10 cellular contexts compared by ENCODE assay signal in genomic region chr15:62545392-62546227, GRCh38.
DNase-seq lines count a peak whose midpoint lies in the region; ATAC-seq and TF ChIP-seq lines count a peak whose summit lies in the region.
"Had no signal": no experiment of that assay in that cellular context is flagged by ENCODE, and none has a peak within 500 bp of the region (broad histone marks: within the 10 kb centered on the region; RNA-seq: fewer than 3 reads in every experiment).

No MANE protein-coding gene starts in this region.

- H3K27ac ChIP-seq in left ventricle myocardium inferior (replicated peaks) (peak overlapping the region; percentile 84), gastrocnemius medialis (peak overlapping the region; percentile 54 to 84 (median 75))

- H3K4me1 ChIP-seq in left ventricle myocardium inferior (peaks cover 78% of the 10 kb centered on the region), gastrocnemius medialis (peaks cover 34 to 51% of the 10 kb centered on the region in 2 donors)

- no peaks in the 10 kb centered on the region for H3K9me3 Mint-ChIP-seq in activated CD4-positive, alpha-beta memory T cell treated with anti-CD3 and anti-CD28 coated beads for 36 hours
- no peaks in the 10 kb centered on the region for H3K9me3 Mint-ChIP-seq in activated CD8-positive, alpha-beta memory T cell treated with anti-CD3 and anti-CD28 coated beads, Interleukin-2, amount 10 ng/mL, durations not matched to agents 7 days and 5 days (ENCODE audit: low read depth)
- H3K9me3 Mint-ChIP-seq: central memory CD8-positive, alpha-beta T cell had no signal

- H3K4me3 ChIP-seq in astrocyte of the spinal cord (ENCODE audit: low read depth, low read length) (no peak overlapping the region), left ventricle myocardium inferior (no peak overlapping the region), gastrocnemius medialis (peak overlapping the region in 3 of 4 donors; percentile 2 to 15 (median 10))

- peak; percentile 73 for DNase-seq in GM04503 (ENCODE audit: low read depth)
- DNase-seq in astrocyte of the spinal cord (ENCODE audit: low read depth, low spot score), result peak; percentile 25
- no peak for DNase-seq in left ventricle myocardium inferior
- DNase-seq in gastrocnemius medialis, result peak; percentile 40 to 80
- DNase-seq in central memory CD4-positive, alpha-beta T cell, result no peak
- no peak for DNase-seq in MV-4-11 (lab: John Stamatoyannopoulos, UW)
- no peak for DNase-seq in activated CD4-positive, alpha-beta memory T cell treated with anti-CD3 and anti-CD28 coated beads for 36 hours
- no peak for DNase-seq in activated CD8-positive, alpha-beta memory T cell treated with anti-CD3 and anti-CD28 coated beads, Interleukin-2, amount 10 ng/mL, durations not matched to agents 7 days and 5 days
- DNase-seq: NCI-H774 had no signal

- H3K4me1 Mint-ChIP-seq in activated CD4-positive, alpha-beta memory T cell treated with anti-CD3 and anti-CD28 coated beads for 36 hours (ENCODE audit: low read depth), result no peaks in the 10 kb centered on the region
- no peaks in the 10 kb centered on the region for H3K4me1 Mint-ChIP-seq in activated CD8-positive, alpha-beta memory T cell treated with anti-CD3 and anti-CD28 coated beads, Interleukin-2, amount 10 ng/mL, durations not matched to agents 7 days and 5 days
- H3K4me1 Mint-ChIP-seq: central memory CD8-positive, alpha-beta T cell had no signal

- POLR2A ChIA-PET in activated CD4-positive, alpha-beta memory T cell treated with anti-CD3 and anti-CD28 coated beads for 36 hours (lab: Charles Lee), result no interaction called here

- H3K36me3 Mint-ChIP-seq in activated CD4-positive, alpha-beta memory T cell treated with anti-CD3 and anti-CD28 coated beads for 36 hours, result no peaks in the 10 kb centered on the region
- no peaks in the 10 kb centered on the region for H3K36me3 Mint-ChIP-seq in activated CD8-positive, alpha-beta memory T cell treated with anti-CD3 and anti-CD28 coated beads, Interleukin-2, amount 10 ng/mL, durations not matched to agents 7 days and 5 days

- CTCF ChIA-PET in activated CD4-positive, alpha-beta memory T cell treated with anti-CD3 and anti-CD28 coated beads for 36 hours (lab: Charles Lee), result no interaction called here
- CTCF ChIA-PET in activated CD8-positive, alpha-beta memory T cell treated with anti-CD3 and anti-CD28 coated beads, Interleukin-2, amount 10 ng/mL, durations not matched to agents 7 days and 5 days (lab: Charles Lee), result no interaction called here

- peak; percentile 83 to 84 for ATAC-seq in gastrocnemius medialis
- no peak for ATAC-seq in activated CD8-positive, alpha-beta memory T cell treated with anti-CD3 and anti-CD28 coated beads, Interleukin-2, amount 10 ng/mL, durations not matched to agents 7 days and 5 days

- peaks cover 4% of the 10 kb centered on the region for H3K27me3 Mint-ChIP-seq in activated CD4-positive, alpha-beta memory T cell treated with anti-CD3 and anti-CD28 coated beads for 36 hours
- peaks cover 4% of the 10 kb centered on the region for H3K27me3 Mint-ChIP-seq in activated CD8-positive, alpha-beta memory T cell treated with anti-CD3 and anti-CD28 coated beads, Interleukin-2, amount 10 ng/mL, durations not matched to agents 7 days and 5 days

- H3K27ac Mint-ChIP-seq in activated CD4-positive, alpha-beta memory T cell treated with anti-CD3 and anti-CD28 coated beads for 36 hours, result no peak overlapping the region
- no peak overlapping the region for H3K27ac Mint-ChIP-seq in activated CD8-positive, alpha-beta memory T cell treated with anti-CD3 and anti-CD28 coated beads, Interleukin-2, amount 10 ng/mL, durations not matched to agents 7 days and 5 days

- no peaks in the 10 kb centered on the region for H3K27me3 ChIP-seq in left ventricle myocardium inferior (ENCODE audit: low read depth)
- no peaks in the 10 kb centered on the region for H3K27me3 ChIP-seq in gastrocnemius medialis

- H3K36me3 ChIP-seq in left ventricle myocardium inferior, result no peaks in the 10 kb centered on the region
- no peaks in the 10 kb centered on the region for H3K36me3 ChIP-seq in gastrocnemius medialis

- H3K9me3 ChIP-seq in left ventricle myocardium inferior (replicated peaks) (no peaks in the 10 kb centered on the region), gastrocnemius medialis (no peaks in the 10 kb centered on the region)

- intact Hi-C loops in left ventricle myocardium inferior (cut with micrococcal nuclease) (loop anchor here (5.0 kb wide), 1 partner anchor 153 kb away; the partner anchor contains the start of gene TLN2), gastrocnemius medialis (cut with DNase I; ENCODE audit: low total_unique reads) (loop anchor here (1.0 to 5.0 kb wide), 3 partner anchors 73 to 113 kb away; no protein-coding TSS in a partner anchor)
- intact Hi-C loops in activated CD4-positive, alpha-beta memory T cell treated with anti-CD3 and anti-CD28 coated beads for 36 hours (cut with micrococcal nuclease), result no loop called here

- no peak overlapping the region for H3K4me3 Mint-ChIP-seq in activated CD4-positive, alpha-beta memory T cell treated with anti-CD3 and anti-CD28 coated beads for 36 hours
- H3K4me3 Mint-ChIP-seq in activated CD8-positive, alpha-beta memory T cell treated with anti-CD3 and anti-CD28 coated beads, Interleukin-2, amount 10 ng/mL, durations not matched to agents 7 days and 5 days, result no peak overlapping the region
- H3K4me3 Mint-ChIP-seq: central memory CD8-positive, alpha-beta T cell had no signal

- TF ChIP-seq CTCF in astrocyte of the spinal cord (IDR thresholded peaks at IDR 0.05; ENCODE audit: low read depth, low read length) (no peak), left ventricle myocardium inferior (IDR thresholded peaks at IDR 0.05; ENCODE audit: borderline replicate concordance) (no peak), gastrocnemius medialis (IDR thresholded peaks at IDR 0.05 in 4 of 5, conservative IDR thresholded peaks at IDR 0.05 in 1 of 5) (no peak)

- no peak for TF ChIP-seq POLR2A in gastrocnemius medialis (IDR thresholded peaks at IDR 0.05)

- in situ Hi-C loops in astrocyte of the spinal cord (cut with HindIII; ENCODE audit: low sequenced_read_pairs), result no loop called here
- in situ Hi-C loops in gastrocnemius medialis (cut with MboI; ENCODE audit: low sequenced_read_pairs in 4 of 4), result no loop called here

Comparison
In these comparisons a context has a peak if more than half of its experiments do, and no peak if none do; other contexts are left out.
1. DNase-seq: peak in GM04503 (single experiment), astrocyte of the spinal cord (single experiment) and gastrocnemius medialis (2 of 2); none in left ventricle myocardium inferior (single experiment), central memory CD4-positive, alpha-beta T cell (single experiment), MV-4-11 (single experiment), activated CD4-positive, alpha-beta memory T cell treated with anti-CD3 and anti-CD28 coated beads for 36 hours (single experiment) and activated CD8-positive, alpha-beta memory T cell treated with anti-CD3 and anti-CD28 coated beads, Interleukin-2, amount 10 ng/mL, durations not matched to agents 7 days and 5 days (single experiment).
2. H3K4me3 ChIP-seq: peak in gastrocnemius medialis (3 of 4); none in astrocyte of the spinal cord (single experiment) and left ventricle myocardium inferior (single experiment).